ENCODE assay signal across 8 cellular contexts in genomic region chr19:44684892-44685847, GRCh38. TPM values are rescaled to one million over a fixed set of nuclear protein-coding genes. Genes with fewer than 3 reads are reported as not detected.
DNase-seq lines count a peak whose midpoint lies in the region; ATAC-seq and TF ChIP-seq lines count a peak whose summit lies in the region.
"Had no signal": no experiment of that assay in that cellular context is flagged by ENCODE, and none has a peak within 500 bp of the region (broad histone marks: within the 10 kb centered on the region; RNA-seq: fewer than 3 reads in every experiment).

No MANE protein-coding gene starts in this region.

- DNase-seq in HS-27A (ENCODE audit: low read depth) = peak; percentile 83
- DNase-seq in activated B cell treated with CpG ODN at 0.5 μM for 24 hours = no peak
- DNase-seq in right cardiac atrium = peak; percentile 69 to 77 (median 72)
- peak; percentile 42 for DNase-seq in stomach
- DNase-seq in CD4-positive, alpha-beta memory T cell = no peak

- no peak overlapping the region for H3K27ac Mint-ChIP-seq in activated B cell treated with CpG ODN at 0.5 μM for 24 hours
- H3K27ac Mint-ChIP-seq in CD4-positive, alpha-beta memory T cell = peak overlapping the region in 3 of 7 donors; percentile 26 to 49 (median 48)

- H3K9me3 ChIP-seq in right cardiac atrium (ENCODE audit: control insufficient read depth, low read length) (no peaks in the 10 kb centered on the region), stomach (no peaks in the 10 kb centered on the region)
- no peaks in the 10 kb centered on the region for H3K9me3 ChIP-seq in CD4-positive, alpha-beta memory T cell (ENCODE audit: control insufficient read depth in 1 of 2, low read length in 2 of 2)

- H3K36me3 Mint-ChIP-seq in activated B cell treated with CpG ODN at 0.5 μM for 24 hours (ENCODE audit: low read depth) = no peaks in the 10 kb centered on the region
- H3K36me3 Mint-ChIP-seq in CD4-positive, alpha-beta memory T cell = no peaks in the 10 kb centered on the region

- H3K36me3 ChIP-seq in stomach = peaks cover 0 to 25% (median 6%) of the 10 kb centered on the region in 4 donors
- H3K36me3 ChIP-seq in CD4-positive, alpha-beta memory T cell (ENCODE audit: insufficient read depth, low read length) = no peaks in the 10 kb centered on the region

- TF ChIP-seq CTCF in activated B cell treated with CpG ODN at 0.5 μM for 24 hours (IDR thresholded peaks at IDR 0.05) = no peak
- no peak for TF ChIP-seq CTCF in stomach (IDR thresholded peaks at IDR 0.05)

- H3K4me1 Mint-ChIP-seq in activated B cell treated with CpG ODN at 0.5 μM for 24 hours = peaks cover 31% of the 10 kb centered on the region
- peaks cover 7 to 13% (median 10%) of the 10 kb centered on the region in 4 donors for H3K4me1 Mint-ChIP-seq in CD4-positive, alpha-beta memory T cell

- intact Hi-C loops in activated B cell treated with CpG ODN at 0.5 μM for 24 hours (cut with micrococcal nuclease) (no loop called here), right cardiac atrium (cut with DNase I) (no loop called here), stomach (cut with DNase I; ENCODE audit: low total_unique reads) (no loop called here)
- intact Hi-C loops in CD4-positive, alpha-beta memory T cell (cut with micrococcal nuclease) = loop anchor here (5.0 kb wide), 1 partner anchor 652 kb away; no protein-coding TSS in a partner anchor

- POLR2A ChIA-PET in activated B cell treated with CpG ODN at 0.5 μM for 24 hours (lab: Charles Lee) = interaction anchor here (0.6 to 1.2 kb wide), 5 partner anchors 22 to 88 kb away, joined by 3 to 7 read pairs (median 5); no protein-coding TSS in a partner anchor
- POLR2A ChIA-PET in CD4-positive, alpha-beta memory T cell (lab: Charles Lee; ENCODE audit: partially characterized antibody) = no interaction called here

- CTCF ChIA-PET in activated B cell treated with CpG ODN at 0.5 μM for 24 hours (lab: Charles Lee) = interaction anchor here (1.1 kb wide), 1 partner anchor 31 kb away, joined by 3 read pairs; no protein-coding TSS in a partner anchor
- CTCF ChIA-PET in CD4-positive, alpha-beta memory T cell (lab: Charles Lee; ENCODE audit: partially characterized antibody) = no interaction called here

- no peaks in the 10 kb centered on the region for H3K27me3 ChIP-seq in right cardiac atrium (ENCODE audit: control insufficient read depth, insufficient read depth)
- no peaks in the 10 kb centered on the region for H3K27me3 ChIP-seq in stomach
- H3K27me3 ChIP-seq in CD4-positive, alpha-beta memory T cell (ENCODE audit: insufficient read depth, low read length) = no peaks in the 10 kb centered on the region

- 38% methylated on average over 25 of the region's 25 CpGs for WGBS in right cardiac atrium
- WGBS in stomach, 5 donors = 39 to 51% (median 43%) methylated on average over 23 to 25 of the region's 25 CpGs

- TF ChIP-seq EP300 in stomach (IDR thresholded peaks at IDR 0.05) = no peak

- no peak for ATAC-seq in activated B cell treated with CpG ODN at 0.5 μM for 24 hours (ENCODE audit: low read depth)
- peak; percentile 61 to 86 for ATAC-seq in right cardiac atrium
- ATAC-seq in GM18868 (IDR thresholded peaks at IDR 0.05; ENCODE audit: unreplicated experiment) = no peak
- no peak for ATAC-seq in GM19463 (IDR thresholded peaks at IDR 0.05; ENCODE audit: unreplicated experiment)

- peak overlapping the region; percentile 50 for H3K4me3 Mint-ChIP-seq in activated B cell treated with CpG ODN at 0.5 μM for 24 hours
- no peak overlapping the region for H3K4me3 Mint-ChIP-seq in CD4-positive, alpha-beta memory T cell

- H3K4me3 ChIP-seq in right cardiac atrium (ENCODE audit: low read length) (no peak overlapping the region), stomach (no peak overlapping the region)
- H3K4me3 ChIP-seq in CD4-positive, alpha-beta memory T cell (ENCODE audit: low read length in 2 of 2) = no peak overlapping the region

- no peak for TF ChIP-seq POLR2A in stomach (IDR thresholded peaks at IDR 0.05)

- no peaks in the 10 kb centered on the region for H3K4me1 ChIP-seq in right cardiac atrium (ENCODE audit: control insufficient read depth, insufficient read depth, low read length)
- H3K4me1 ChIP-seq in stomach = peaks cover 6 to 34% (median 16%) of the 10 kb centered on the region in 4 donors
- no peaks in the 10 kb centered on the region for H3K4me1 ChIP-seq in CD4-positive, alpha-beta memory T cell (ENCODE audit: insufficient read depth, low read length)

- H3K9me3 Mint-ChIP-seq in activated B cell treated with CpG ODN at 0.5 μM for 24 hours = peaks cover 2% of the 10 kb centered on the region
- no peaks in the 10 kb centered on the region for H3K9me3 Mint-ChIP-seq in CD4-positive, alpha-beta memory T cell

- H3K27ac ChIP-seq in right cardiac atrium (ENCODE audit: low read length) (peak overlapping the region; percentile 75), stomach (peak overlapping the region in 3 of 5 donors; percentile 18 to 65 (median 43))
- H3K27ac ChIP-seq in CD4-positive, alpha-beta memory T cell (ENCODE audit: low read depth, low read length) = no peak overlapping the region

- peaks cover 14% of the 10 kb centered on the region for H3K27me3 Mint-ChIP-seq in activated B cell treated with CpG ODN at 0.5 μM for 24 hours
- peaks cover 9 to 23% of the 10 kb centered on the region in 2 donors for H3K27me3 Mint-ChIP-seq in CD4-positive, alpha-beta memory T cell

RNA-seq across cellular contexts. Expression of gene CEACAM16, which starts 13.8 kb away (rescaled TPM):
- total RNA-seq in activated B cell treated with CpG ODN at 0.5 μM for 24 hours (not detected in 2 replicates), right cardiac atrium (not detected), stomach (not detected)
- polyA plus RNA-seq in right cardiac atrium (not detected), stomach (not detected)
- total RNA-seq in CD4-positive, alpha-beta memory T cell = not detected
- not detected for polyA plus RNA-seq in CD4-positive, alpha-beta memory T cell
- total RNA-seq: T-helper 2 cell treated with Interferon-gamma antibody and Interleukin-4, amounts not matched to agents 100 ng/mL and 5 ng/mL, for 36 hours had no signal

RNA-seq across cellular contexts. Expression of gene CEACAM19, which starts 13.9 kb away (rescaled TPM):
- total RNA-seq in activated B cell treated with CpG ODN at 0.5 μM for 24 hours (not detected in 2 replicates), right cardiac atrium (1 to 10 TPM; 1.8 to 6.1 (median 2.3) TPM), stomach (10 to 100 TPM in 1 of 5 donors, 1 to 10 TPM in 3, under 1 TPM in 1; 0.58 to 17.0 (median 2.9) TPM)
- polyA plus RNA-seq in right cardiac atrium (4.4 TPM), stomach (1 to 10 TPM; 2.0 to 6.4 (median 2.3) TPM)
- total RNA-seq in CD4-positive, alpha-beta memory T cell = 1 to 10 TPM; 1.3 to 1.4 TPM
- polyA plus RNA-seq in CD4-positive, alpha-beta memory T cell = not detected

RNA-seq across cellular contexts. Expression of gene PVR, which starts 41.5 kb away (rescaled TPM):
- total RNA-seq in activated B cell treated with CpG ODN at 0.5 μM for 24 hours (0.10 TPM in 1 of 2 replicates, not detected in the other), right cardiac atrium (10 to 100 TPM; 25.0 to 44.8 (median 33.9) TPM), stomach (10 to 100 TPM; 33.2 to 80.8 (median 39.1) TPM)
- polyA plus RNA-seq in right cardiac atrium (27.3 TPM), stomach (10 to 100 TPM in 1 of 3 donors, 1 to 10 TPM in 2; 4.9 to 15.8 (median 10.0) TPM)
- 1 to 10 TPM; 1.0 to 1.7 TPM for total RNA-seq in CD4-positive, alpha-beta memory T cell
- polyA plus RNA-seq in CD4-positive, alpha-beta memory T cell = under 1 TPM in 1 of 2 donors, not detected in 1; 0.34 TPM

Comparison
In these comparisons a context has a peak if more than half of its experiments do, and no peak if none do; other contexts are left out.
1. DNase-seq: peak in HS-27A (single experiment), right cardiac atrium (3 of 3) and stomach (single experiment); none in activated B cell treated with CpG ODN at 0.5 μM for 24 hours (single experiment) and CD4-positive, alpha-beta memory T cell (0 of 5).
2. ATAC-seq: peak in right cardiac atrium (2 of 2); none in activated B cell treated with CpG ODN at 0.5 μM for 24 hours (single experiment), GM18868 (single experiment) and GM19463 (single experiment).
3. RNA of gene PVR, which starts 41.5 kb away (total RNA-seq): 25.0 to 44.8 TPM in right cardiac atrium and 33.2 to 80.8 TPM in stomach; 1.0 to 1.7 TPM in CD4-positive, alpha-beta memory T cell and 0.10 TPM in activated B cell treated with CpG ODN at 0.5 μM for 24 hours; every median in the first group is over 4 times any median in the second.